In the genomic region with DNA sequence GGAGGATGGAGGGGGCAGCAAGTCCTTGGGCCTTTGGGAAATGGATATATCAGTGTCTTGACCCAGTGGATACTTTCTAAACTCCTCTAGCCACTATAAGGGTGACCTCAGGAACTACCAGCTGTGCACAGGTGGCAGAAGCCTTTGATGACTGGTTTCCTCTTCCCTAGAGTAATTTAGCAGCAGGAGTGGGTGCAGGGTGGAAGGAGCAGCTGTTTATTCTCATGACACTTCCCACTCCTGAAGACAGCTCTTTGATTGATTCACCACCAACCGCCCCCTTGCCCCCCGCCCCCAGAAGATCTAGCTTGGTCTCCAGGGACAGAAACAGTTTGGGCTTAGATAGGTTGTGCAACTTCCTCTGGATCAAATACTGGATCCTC, we compare ENCODE assay signal across 10 cellular contexts.
DNase-seq lines count a peak whose midpoint lies in the region; ATAC-seq and TF ChIP-seq lines count a peak whose summit lies in the region.
"Had no signal": no experiment of that assay in that cellular context is flagged by ENCODE, and none has a peak within 500 bp of the region (broad histone marks: within the 10 kb centered on the region; RNA-seq: fewer than 3 reads in every experiment).

No MANE protein-coding gene starts in this region.

- H3K27me3 ChIP-seq in WERI-Rb-1 (ENCODE audit: insufficient read depth, low read depth, severe bottlenecking), result no peaks in the 10 kb centered on the region

- ATAC-seq in stimulated activated naive CD8-positive, alpha-beta T cell treated with anti-CD3 and anti-CD28 coated beads, Interleukin-15, Interleukin-2, amounts not matched to agents 100 U/mL and 50 U/mL, for 24 hours, result no peak
- ATAC-seq in activated naive CD8-positive, alpha-beta T cell treated with anti-CD3 and anti-CD28 coated beads, Interleukin-2, amount 50 U/mL, for 24 hours, result no peak
- ATAC-seq in HG02763 (IDR thresholded peaks at IDR 0.05; ENCODE audit: unreplicated experiment), result no peak

- no peak for DNase-seq in stimulated activated naive CD8-positive, alpha-beta T cell treated with anti-CD3 and anti-CD28 coated beads, Interleukin-15, Interleukin-2, amounts not matched to agents 100 U/mL and 50 U/mL, for 24 hours
- peak; percentile 37 for DNase-seq in NCI-H2171 (lab: John Stamatoyannopoulos, UW)
- no peak for DNase-seq in activated naive CD8-positive, alpha-beta T cell treated with anti-CD3 and anti-CD28 coated beads, Interleukin-2, amount 50 U/mL, for 24 hours
- no peak for DNase-seq in WERI-Rb-1
- no peak for DNase-seq in amniotic stem cell (lab: John Stamatoyannopoulos, UW)
- DNase-seq in progenitor cell of endocrine pancreas (ENCODE audit: low spot score, unreplicated experiment), result no peak

- H3K27ac ChIP-seq in WERI-Rb-1, result no peak overlapping the region

- H3K4me3 ChIP-seq in WERI-Rb-1 (ENCODE audit: low read depth, low read length), result no peak overlapping the region
- H3K4me3 ChIP-seq: adrenal gland had no signal

- H3K36me3 ChIP-seq in WERI-Rb-1, result no peaks in the 10 kb centered on the region
- H3K36me3 ChIP-seq: adrenal gland had no signal

- H3K27ac Mint-ChIP-seq in stimulated activated naive CD8-positive, alpha-beta T cell treated with anti-CD3 and anti-CD28 coated beads, Interleukin-15, Interleukin-2, amounts not matched to agents 100 ng/mL and 50 ng/mL, for 24 hours, result peak overlapping the region; percentile 65
- peak overlapping the region; percentile 85 for H3K27ac Mint-ChIP-seq in activated naive CD8-positive, alpha-beta T cell treated with anti-CD3 and anti-CD28 coated beads, Interleukin-2, amount 50 U/mL, for 24 hours
- no peak overlapping the region for H3K27ac Mint-ChIP-seq in progenitor cell of endocrine pancreas

- no peaks in the 10 kb centered on the region for H3K27me3 Mint-ChIP-seq in stimulated activated naive CD8-positive, alpha-beta T cell treated with anti-CD3 and anti-CD28 coated beads, Interleukin-15, Interleukin-2, amounts not matched to agents 100 ng/mL and 50 ng/mL, for 24 hours
- H3K27me3 Mint-ChIP-seq in activated naive CD8-positive, alpha-beta T cell treated with anti-CD3 and anti-CD28 coated beads, Interleukin-2, amount 50 U/mL, for 24 hours, result no peaks in the 10 kb centered on the region
- no peaks in the 10 kb centered on the region for H3K27me3 Mint-ChIP-seq in progenitor cell of endocrine pancreas

- no peaks in the 10 kb centered on the region for H3K9me3 ChIP-seq in WERI-Rb-1 (ENCODE audit: severe bottlenecking)
- H3K9me3 ChIP-seq: adrenal gland had no signal

- TF ChIP-seq CTCF in WERI-Rb-1 (IDR thresholded peaks at IDR 0.05; ENCODE audit: low read depth, low read length) (no peak), progenitor cell of endocrine pancreas (IDR thresholded peaks at IDR 0.05; ENCODE audit: unreplicated experiment) (no peak)

- peaks cover 10% of the 10 kb centered on the region for H3K4me1 Mint-ChIP-seq in stimulated activated naive CD8-positive, alpha-beta T cell treated with anti-CD3 and anti-CD28 coated beads, Interleukin-15, Interleukin-2, amounts not matched to agents 100 ng/mL and 50 ng/mL, for 24 hours (ENCODE audit: low read depth)
- H3K4me1 Mint-ChIP-seq in activated naive CD8-positive, alpha-beta T cell treated with anti-CD3 and anti-CD28 coated beads, Interleukin-2, amount 50 U/mL, for 24 hours, result peaks cover 14% of the 10 kb centered on the region
- H3K4me1 Mint-ChIP-seq in progenitor cell of endocrine pancreas (ENCODE audit: low read depth), result peaks cover 10% of the 10 kb centered on the region

- H3K4me3 Mint-ChIP-seq in stimulated activated naive CD8-positive, alpha-beta T cell treated with anti-CD3 and anti-CD28 coated beads, Interleukin-15, Interleukin-2, amounts not matched to agents 100 ng/mL and 50 ng/mL, for 24 hours, result no peak overlapping the region
- H3K4me3 Mint-ChIP-seq in activated naive CD8-positive, alpha-beta T cell treated with anti-CD3 and anti-CD28 coated beads, Interleukin-2, amount 50 U/mL, for 24 hours, result no peak overlapping the region
- no peak overlapping the region for H3K4me3 Mint-ChIP-seq in progenitor cell of endocrine pancreas (ENCODE audit: low read depth)
- H3K4me3 Mint-ChIP-seq: WTC11 had no signal

- no peaks in the 10 kb centered on the region for H3K9me3 Mint-ChIP-seq in stimulated activated naive CD8-positive, alpha-beta T cell treated with anti-CD3 and anti-CD28 coated beads, Interleukin-15, Interleukin-2, amounts not matched to agents 100 ng/mL and 50 ng/mL, for 24 hours
- no peaks in the 10 kb centered on the region for H3K9me3 Mint-ChIP-seq in activated naive CD8-positive, alpha-beta T cell treated with anti-CD3 and anti-CD28 coated beads, Interleukin-2, amount 50 U/mL, for 24 hours
- peaks cover 1% of the 10 kb centered on the region for H3K9me3 Mint-ChIP-seq in progenitor cell of endocrine pancreas (ENCODE audit: low read depth)
- H3K9me3 Mint-ChIP-seq: WTC11 had no signal

- no peaks in the 10 kb centered on the region for H3K36me3 Mint-ChIP-seq in stimulated activated naive CD8-positive, alpha-beta T cell treated with anti-CD3 and anti-CD28 coated beads, Interleukin-15, Interleukin-2, amounts not matched to agents 100 ng/mL and 50 ng/mL, for 24 hours (ENCODE audit: low read depth)
- H3K36me3 Mint-ChIP-seq in activated naive CD8-positive, alpha-beta T cell treated with anti-CD3 and anti-CD28 coated beads, Interleukin-2, amount 50 U/mL, for 24 hours (ENCODE audit: low read depth), result no peaks in the 10 kb centered on the region
- no peaks in the 10 kb centered on the region for H3K36me3 Mint-ChIP-seq in progenitor cell of endocrine pancreas (ENCODE audit: insufficient read depth)
